In genomic region chr9:124869466-124869985, GRCh38 we compare ENCODE assay signal across 8 cellular contexts. TPM values are rescaled to one million over a fixed set of nuclear protein-coding genes. Genes with fewer than 3 reads are reported as not detected.
DNase-seq lines count a peak whose midpoint lies in the region; ATAC-seq and TF ChIP-seq lines count a peak whose summit lies in the region.

No MANE protein-coding gene starts in this region.

- DNase-seq in D341Med (ENCODE audit: low spot score) (peak; percentile 61), HEK293T (ENCODE audit: extremely low spot score) (peak; percentile 35), RWPE1 (ENCODE audit: low spot score) (peak; percentile 69), body of pancreas (peak in 2 of 4 donors; percentile 21 to 41), kidney epithelial cell (ENCODE audit: low read depth) (no peak), NCI-H1417 treated with DMSO at 0.1 percent for 48 hours (lab: John Stamatoyannopoulos, UW) (no peak)
- peak; percentile 25 to 72 for DNase-seq in stimulated activated effector memory CD8-positive, alpha-beta T cell treated with anti-CD3 and anti-CD28 coated beads, Interleukin-12 subunit alpha, Interleukin-12 subunit beta, amount 100 ng/mL, for 72 hours (ENCODE audit: low spot score in 2 of 2)

- no peaks in the 10 kb centered on the region for H3K36me3 ChIP-seq in body of pancreas (replicated peaks in 1 of 2; ENCODE audit: insufficient read depth in 1 of 2, low read depth in 2 of 2)
- H3K36me3 ChIP-seq in kidney epithelial cell (ENCODE audit: control insufficient read depth, insufficient read depth, low read length) = peaks cover 4% of the 10 kb centered on the region

- intact Hi-C loops in body of pancreas (cut with DNase I) = no loop called here

- CTCF ChIA-PET in HEK293T (lab: Yijun Ruan, JAX) = interaction anchor here (0.6 to 1.5 kb wide), 2 partner anchors 14 to 196 kb away, joined by 3 read pairs; no protein-coding TSS in a partner anchor
- CTCF ChIA-PET in RWPE1 (lab: Yijun Ruan, JAX) = interaction anchor here (1.5 kb wide), 1 partner anchor 98 kb away, joined by 6 read pairs; no protein-coding TSS in a partner anchor

- TF ChIP-seq CTCF in RWPE1 (conservative IDR thresholded peaks at IDR 0.05; ENCODE audit: low read depth) (no peak), body of pancreas (IDR thresholded peaks at IDR 0.05) (no peak), kidney epithelial cell (IDR thresholded peaks at IDR 0.05; ENCODE audit: insufficient read depth, low read length, poor library complexity, severe bottlenecking) (no peak)

- peak overlapping the region; percentile 98 for H3K27ac Mint-ChIP-seq in stimulated activated effector memory CD8-positive, alpha-beta T cell treated with anti-CD3 and anti-CD28 coated beads, Interleukin-12 subunit alpha, Interleukin-12 subunit beta, amount 100 ng/mL, for 72 hours

- peaks cover 67% of the 10 kb centered on the region for H3K36me3 Mint-ChIP-seq in stimulated activated effector memory CD8-positive, alpha-beta T cell treated with anti-CD3 and anti-CD28 coated beads, Interleukin-12 subunit alpha, Interleukin-12 subunit beta, amount 100 ng/mL, for 72 hours

- peaks cover 42% of the 10 kb centered on the region for H3K4me1 ChIP-seq in body of pancreas

- no peaks in the 10 kb centered on the region for H3K27me3 ChIP-seq in body of pancreas
- no peaks in the 10 kb centered on the region for H3K27me3 ChIP-seq in kidney epithelial cell (ENCODE audit: control insufficient read depth, insufficient read depth, low read length)

- peaks cover 58% of the 10 kb centered on the region for H3K4me1 Mint-ChIP-seq in stimulated activated effector memory CD8-positive, alpha-beta T cell treated with anti-CD3 and anti-CD28 coated beads, Interleukin-12 subunit alpha, Interleukin-12 subunit beta, amount 100 ng/mL, for 72 hours

- H3K4me3 ChIP-seq in body of pancreas = peak overlapping the region; percentile 82 to 94
- H3K4me3 ChIP-seq in kidney epithelial cell (ENCODE audit: low read depth, low read length) = peak overlapping the region; percentile 97

- POLR2A ChIA-PET in HEK293T (lab: Yijun Ruan, JAX) (interaction anchor here (0.8 to 1.9 kb wide), 4 partner anchors 9 to 262 kb away, joined by 3 to 8 read pairs (median 4); no protein-coding TSS in a partner anchor), RWPE1 (lab: Yijun Ruan, JAX; ENCODE audit: low non-redundant PET) (interaction anchor here (0.7 to 1.4 kb wide), 3 partner anchors 8 to 52 kb away, joined by 3 to 5 read pairs (median 3); partner anchors contain the start of genes ARPC5L and RPL35)

- ATAC-seq in body of pancreas (peak; percentile 15), HG03095 (IDR thresholded peaks at IDR 0.05; ENCODE audit: unreplicated experiment) (no peak)
- peak; percentile 36 for ATAC-seq in stimulated activated effector memory CD8-positive, alpha-beta T cell treated with anti-CD3 and anti-CD28 coated beads, Interleukin-12 subunit alpha, Interleukin-12 subunit beta, amount 100 ng/mL, for 72 hours

- WGBS in body of pancreas, 2 donors = 0% methylated on average over 26 to 41 of the region's 41 CpGs

- no peaks in the 10 kb centered on the region for H3K9me3 ChIP-seq in body of pancreas

- peak overlapping the region; percentile 99 for H3K27ac ChIP-seq in RWPE1
- peak overlapping the region; percentile 84 to 94 (median 90) for H3K27ac ChIP-seq in body of pancreas

- H3K9me3 Mint-ChIP-seq in stimulated activated effector memory CD8-positive, alpha-beta T cell treated with anti-CD3 and anti-CD28 coated beads, Interleukin-12 subunit alpha, Interleukin-12 subunit beta, amount 100 ng/mL, for 72 hours = no peaks in the 10 kb centered on the region

- no peak for TF ChIP-seq POLR2A in body of pancreas (IDR thresholded peaks at IDR 0.05)

- H3K4me3 Mint-ChIP-seq in stimulated activated effector memory CD8-positive, alpha-beta T cell treated with anti-CD3 and anti-CD28 coated beads, Interleukin-12 subunit alpha, Interleukin-12 subunit beta, amount 100 ng/mL, for 72 hours = peak overlapping the region; percentile 91

TF ChIP-seq in HEK293T, 16 proteins besides CTCF, POLR2A, EP300 and RAD21:
- TF ChIP-seq TARDBP (IDR thresholded peaks at IDR 0.05) = no peak

RNA-seq across cellular contexts. Expression of gene ARPC5L, which starts 7.6 kb away (rescaled TPM):
- total RNA-seq in body of pancreas (10 to 100 TPM; 14.5 to 21.8 TPM), kidney epithelial cell (31.1 and 36.3 TPM in 2 replicates)

RNA-seq across cellular contexts. Expression of gene RPL35, which starts 7.8 kb away (rescaled TPM):
- 1,000 to 10,000 TPM; 1,031 to 1,035 TPM for total RNA-seq in body of pancreas
- total RNA-seq in kidney epithelial cell = 3,097 and 3,310 TPM in 2 replicates

RNA-seq across cellular contexts. Expression of gene WDR38, which starts 16.3 kb away (rescaled TPM):
- total RNA-seq in body of pancreas (under 1 TPM in 1 of 2 donors, not detected in 1; 0.78 TPM), kidney epithelial cell (not detected in 2 replicates)

Comparison
In these comparisons a context has a peak if more than half of its experiments do, and no peak if none do; other contexts are left out.
1. DNase-seq: peak in D341Med (single experiment), HEK293T (single experiment), RWPE1 (single experiment) and stimulated activated effector memory CD8-positive, alpha-beta T cell treated with anti-CD3 and anti-CD28 coated beads, Interleukin-12 subunit alpha, Interleukin-12 subunit beta, amount 100 ng/mL, for 72 hours (2 of 2); none in kidney epithelial cell (single experiment) and NCI-H1417 treated with DMSO at 0.1 percent for 48 hours (single experiment).